ENCODE assay signal across 8 cellular contexts in genomic region chr17:1713160-1713877, GRCh38. TPM values are rescaled to one million over a fixed set of nuclear protein-coding genes. Genes with fewer than 3 reads are reported as not detected.
A peak's percentile ranks its signal among the peaks of the same experiment; 100 is the strongest.
DNase-seq lines count a peak whose midpoint lies in the region; ATAC-seq and TF ChIP-seq lines count a peak whose summit lies in the region.
"Had no signal": no experiment of that assay in that cellular context is flagged by ENCODE, and none has a peak within 500 bp of the region (broad histone marks: within the 10 kb centered on the region; RNA-seq: fewer than 3 reads in every experiment).

No MANE protein-coding gene starts in this region.

- H3K27ac Mint-ChIP-seq in CD14-positive monocyte = peak overlapping the region in 1 of 7 donors; percentile 50
- H3K27ac Mint-ChIP-seq in brain = peak overlapping the region in 4 of 5 experiments; percentile 27 to 84 (median 38)

- TF ChIP-seq CTCF in CD14-positive monocyte (IDR thresholded peaks at IDR 0.05) (no peak), brain (conservative IDR thresholded peaks at IDR 0.05) (no peak)

- ATAC-seq in GM19035 (IDR thresholded peaks at IDR 0.05; ENCODE audit: unreplicated experiment) = no peak

- H3K36me3 Mint-ChIP-seq in CD14-positive monocyte (peaks cover 37 to 41% of the 10 kb centered on the region in 2 donors), brain (peaks cover 14% of the 10 kb centered on the region)

- intact Hi-C loops in CD14-positive monocyte (cut with micrococcal nuclease) = loop anchor here in 1 of 2 donors (10.0 kb wide), 2 partner anchors 69 to 321 kb away; partner anchors contain the start of genes DPH1, RILP and SCARF1

- H3K9me3 Mint-ChIP-seq in CD14-positive monocyte (peaks cover 0 to 4% (median 1%) of the 10 kb centered on the region in 7 donors), brain (no peaks in the 10 kb centered on the region)

- H3K27me3 Mint-ChIP-seq in CD14-positive monocyte (ENCODE audit: low read depth in 3 of 3) = peaks cover 18 to 49% (median 27%) of the 10 kb centered on the region in 3 donors
- peaks cover 53% of the 10 kb centered on the region for H3K27me3 Mint-ChIP-seq in brain

- DNase-seq in CD14-positive monocyte (ENCODE audit: low spot score) (no peak), myocyte (ENCODE audit: low read depth) (peak; percentile 23), dedifferentiated amniotic fluid mesenchymal stem cell (ENCODE audit: extremely low spot score) (no peak), SKM-1 treated with dmso at 0.1 percent for 144 hours (lab: John Stamatoyannopoulos, UW; ENCODE audit: unreplicated experiment) (no peak)
- DNase-seq: central memory CD4-positive, alpha-beta T cell had no signal

- H3K4me3 Mint-ChIP-seq in CD14-positive monocyte (peak overlapping the region; percentile 91 to 93), brain (peak overlapping the region; percentile 35 to 96 (median 91))

- H3K4me1 Mint-ChIP-seq in CD14-positive monocyte (peaks cover 49% of the 10 kb centered on the region), brain (peaks cover 58% of the 10 kb centered on the region)

RNA-seq across cellular contexts. Expression of gene TLCD2, which starts 3.1 kb away (rescaled TPM):
- polyA plus RNA-seq in CD14-positive monocyte (not detected), brain (ENCODE audit: insufficient read depth, low read depth, low replicate concordance) (0.27 TPM)
- total RNA-seq in myocyte = 1.7 and 1.8 TPM in 2 replicates
- 10.2 TPM for polyA plus RNA-seq in myocyte (2012)

RNA-seq across cellular contexts. Expression of gene WDR81, which starts 11.2 kb away (rescaled TPM):
- polyA plus RNA-seq in CD14-positive monocyte = 1 to 10 TPM; 6.2 to 8.8 TPM
- 12.5 TPM for polyA plus RNA-seq in brain (ENCODE audit: insufficient read depth, low read depth, low replicate concordance)
- total RNA-seq in myocyte = 76.0 and 76.8 TPM in 2 replicates
- 30.0 TPM for polyA plus RNA-seq in myocyte (2012)

RNA-seq across cellular contexts. Expression of gene PRPF8, which starts 28.7 kb away (rescaled TPM):
- 10 to 100 TPM; 53.3 to 78.0 TPM for polyA plus RNA-seq in CD14-positive monocyte
- polyA plus RNA-seq in brain (ENCODE audit: insufficient read depth, low read depth, low replicate concordance) = 418 TPM
- total RNA-seq in myocyte = 86.1 and 89.3 TPM in 2 replicates
- 147 TPM for polyA plus RNA-seq in myocyte (2012)

RNA-seq across cellular contexts. Expression of gene SERPINF2, which starts 29.4 kb away (rescaled TPM):
- under 1 TPM; 0.75 to 0.79 TPM for polyA plus RNA-seq in CD14-positive monocyte
- polyA plus RNA-seq in brain (ENCODE audit: insufficient read depth, low read depth, low replicate concordance) = 0.24 TPM
- 0.67 and 2.0 TPM in 2 replicates for total RNA-seq in myocyte
- 1.1 TPM for polyA plus RNA-seq in myocyte (2012)

RNA-seq across cellular contexts. Expression of gene SERPINF1, which starts 48.5 kb away (rescaled TPM):
- 1 to 10 TPM; 8.0 to 9.9 TPM for polyA plus RNA-seq in CD14-positive monocyte
- 31.9 TPM for polyA plus RNA-seq in brain (ENCODE audit: insufficient read depth, low read depth, low replicate concordance)
- total RNA-seq in myocyte = 5,512 and 6,691 TPM in 2 replicates
- 567 TPM for polyA plus RNA-seq in myocyte (2012)
- total RNA-seq: T-helper 1 cell treated with Interleukin-12 subunit alpha and Interleukin-12 subunit beta and Interleukin-4 antibody, amounts not matched to agents 30 ng/mL and 1 ng/mL, for 36 hours had no signal
